ENCODE assay signal across 26 cellular contexts in genomic region chr4:17033256-17034245, GRCh38.
DNase-seq lines count a peak whose midpoint lies in the region; ATAC-seq, FAIRE-seq and TF ChIP-seq lines count a peak whose summit lies in the region.
"Had no signal": no experiment of that assay in that cellular context is flagged by ENCODE, and none has a peak within 500 bp of the region (broad histone marks: within the 10 kb centered on the region; RNA-seq: fewer than 3 reads in every experiment).

No MANE protein-coding gene starts in this region.

- H3K27me3 ChIP-seq in fibroblast of lung (ENCODE audit: control insufficient read depth, insufficient read depth, low read length) = no peaks in the 10 kb centered on the region
- H3K27me3 ChIP-seq in heart right ventricle = no peaks in the 10 kb centered on the region
- H3K27me3 ChIP-seq: right lobe of liver had no signal

- no peaks in the 10 kb centered on the region for H3K36me3 ChIP-seq in fibroblast of lung (ENCODE audit: control insufficient read depth, insufficient read depth, low read length)
- no peaks in the 10 kb centered on the region for H3K36me3 ChIP-seq in heart right ventricle
- H3K36me3 ChIP-seq in kidney (ENCODE audit: control insufficient read depth in 1 of 2, insufficient read depth in 2 of 2, low read length in 2 of 2) = no peaks in the 10 kb centered on the region
- H3K36me3 ChIP-seq: right lobe of liver had no signal

- DNase-seq in NCI-H526 treated with DMSO at 0.1 percent for 48 hours (lab: John Stamatoyannopoulos, UW) (peak; percentile 93), fibroblast of lung (ENCODE audit: low read depth in 2 of 2) (peak; percentile 54 to 76), left kidney (ENCODE audit: low read depth, low spot score) (peak; percentile 81), heart right ventricle (no peak), kidney (no peak), type B pancreatic cell (ENCODE audit: extremely low spot score, unreplicated experiment) (no peak), occipital lobe (lab: John Stamatoyannopoulos, UW) (no peak)
- DNase-seq: activated CD4-positive, alpha-beta T cell treated with anti-CD3 and anti-CD28 coated beads for 1 hour; activated CD8-positive, alpha-beta T cell treated with anti-CD3 and anti-CD28 coated beads for 36 hours; activated effector memory CD4-positive, alpha-beta T cell treated with anti-CD3 and anti-CD28 coated beads, Interleukin-2, amount 50 U/mL, for 16 hours; activated naive CD8-positive, alpha-beta T cell treated with anti-CD3 and anti-CD28 coated beads, Interleukin-2, amount 10 ng/mL, durations not matched to agents 7 days and 5 days; activated T-cell treated with anti-CD3 and anti-CD28 coated beads for 4 hours; cerebellar nuclear complex; GOT3; naive thymus-derived CD4-positive, alpha-beta T cell; NCI-H146; NCI-H510A treated with DMSO at 0.1 percent for 48 hours; NK-92 treated with Interleukin-12 subunit alpha and Interleukin-12 subunit beta, amount 100 ng/mL, for 24 hours; right lobe of liver; T-cell had no signal

- peaks cover 2% of the 10 kb centered on the region for H3K4me1 Mint-ChIP-seq in type B pancreatic cell (ENCODE audit: unreplicated experiment)
- H3K4me1 Mint-ChIP-seq: activated naive CD8-positive, alpha-beta T cell treated with anti-CD3 and anti-CD28 coated beads, Interleukin-2, amount 10 ng/mL, durations not matched to agents 7 days and 5 days; naive thymus-derived CD4-positive, alpha-beta T cell; T-cell had no signal

- no peaks in the 10 kb centered on the region for H3K79me2 ChIP-seq in fibroblast of lung (ENCODE audit: control insufficient read depth, insufficient read depth, low read length)
- H3K79me2 ChIP-seq: parathyroid adenoma had no signal

- no peaks in the 10 kb centered on the region for H3K9me3 Mint-ChIP-seq in type B pancreatic cell
- H3K9me3 Mint-ChIP-seq: activated CD8-positive, alpha-beta T cell treated with anti-CD3 and anti-CD28 coated beads for 36 hours; activated naive CD8-positive, alpha-beta T cell treated with anti-CD3 and anti-CD28 coated beads, Interleukin-2, amount 10 ng/mL, durations not matched to agents 7 days and 5 days; stimulated activated naive CD8-positive, alpha-beta T cell treated with anti-CD3 and anti-CD28 coated beads, Interleukin-15, Interleukin-2, amounts not matched to agents 100 ng/mL and 50 ng/mL, for 24 hours; T-cell had no signal

- H3K4me3 ChIP-seq in fibroblast of lung (replicated peaks in 1 of 4; ENCODE audit: control extremely low read depth in 1 of 4, insufficient read depth in 1 of 4, low read depth in 3 of 4, low read length in 4 of 4) = no peak overlapping the region
- H3K4me3 ChIP-seq in heart right ventricle = no peak overlapping the region
- H3K4me3 ChIP-seq in kidney (ENCODE audit: low read length in 2 of 2) = no peak overlapping the region
- H3K4me3 ChIP-seq: right lobe of liver had no signal

- H3K4me2 ChIP-seq in fibroblast of lung (ENCODE audit: extremely low read depth, insufficient read depth, low read length) = no peak overlapping the region
- H3K4me2 ChIP-seq: KMS-11 had no signal

- H4K20me1 ChIP-seq in fibroblast of lung (ENCODE audit: control insufficient read depth, extremely low read depth, insufficient read depth, low read length) = no peaks in the 10 kb centered on the region

- TF ChIP-seq CTCF in fibroblast of lung (conservative IDR thresholded peaks at IDR 0.05 in 1 of 2, IDR thresholded peaks at IDR 0.05 in 1 of 2; ENCODE audit: low read depth in 1 of 2, low read length in 2 of 2) = no peak
- TF ChIP-seq CTCF in heart right ventricle (IDR thresholded peaks at IDR 0.05) = no peak
- no peak for TF ChIP-seq CTCF in kidney (IDR thresholded peaks at IDR 0.05; ENCODE audit: borderline replicate concordance, extremely low read depth, insufficient read depth)
- TF ChIP-seq CTCF in type B pancreatic cell (conservative IDR thresholded peaks at IDR 0.05) = no peak

- intact Hi-C loops in heart right ventricle (cut with DNase I) = no loop called here
- intact Hi-C loops in kidney (cut with DNase I) = no loop called here

- H3K9ac ChIP-seq in fibroblast of lung (ENCODE audit: insufficient read depth, low read length) = no peak overlapping the region
- H3K9ac ChIP-seq in kidney (ENCODE audit: low read length in 2 of 2) = no peak overlapping the region
- H3K9ac ChIP-seq: KMS-11, parathyroid adenoma had no signal

- no peaks in the 10 kb centered on the region for H3K36me3 Mint-ChIP-seq in type B pancreatic cell
- H3K36me3 Mint-ChIP-seq: activated naive CD8-positive, alpha-beta T cell treated with anti-CD3 and anti-CD28 coated beads, Interleukin-2, amount 10 ng/mL, durations not matched to agents 7 days and 5 days; naive thymus-derived CD4-positive, alpha-beta T cell; T-cell had no signal

- H3K4me1 ChIP-seq in fibroblast of lung (ENCODE audit: control insufficient read depth, extremely low read depth, insufficient read depth, low read length) (peaks cover 8% of the 10 kb centered on the region), heart right ventricle (peaks cover 0 to 9% (median 0%) of the 10 kb centered on the region in 9 donors), kidney (ENCODE audit: control insufficient read depth in 1 of 2, insufficient read depth in 1 of 2, low read depth in 1 of 2, low read length in 2 of 2) (peaks cover 4% of the 10 kb centered on the region in 2 donors)
- H3K4me1 ChIP-seq: parathyroid adenoma, right lobe of liver had no signal

- no peaks in the 10 kb centered on the region for H3K9me3 ChIP-seq in fibroblast of lung (ENCODE audit: control insufficient read depth, insufficient read depth, low read depth, low read length)
- peaks cover 0 to 6% (median 0%) of the 10 kb centered on the region in 11 donors for H3K9me3 ChIP-seq in heart right ventricle
- no peaks in the 10 kb centered on the region for H3K9me3 ChIP-seq in kidney (ENCODE audit: control insufficient read depth in 1 of 2, low read length in 2 of 2)
- H3K9me3 ChIP-seq: right lobe of liver had no signal

- ATAC-seq in heart right ventricle = no peak
- ATAC-seq: activated CD8-positive, alpha-beta T cell treated with anti-CD3 and anti-CD28 coated beads for 36 hours; naive thymus-derived CD4-positive, alpha-beta T cell; right lobe of liver; T-cell had no signal

- no peaks in the 10 kb centered on the region for H3K27me3 Mint-ChIP-seq in type B pancreatic cell

- no peak overlapping the region for H2AFZ ChIP-seq in fibroblast of lung (ENCODE audit: low read length)
- H2AFZ ChIP-seq: parathyroid adenoma had no signal

- H3K27ac ChIP-seq in fibroblast of lung (ENCODE audit: insufficient read depth, low read length) = no peak overlapping the region
- no peak overlapping the region for H3K27ac ChIP-seq in heart right ventricle
- no peak overlapping the region for H3K27ac ChIP-seq in kidney (ENCODE audit: low read depth in 2 of 2, low read length in 2 of 2)
- H3K27ac ChIP-seq: epithelial cell of prostate, KMS-11, parathyroid adenoma, right lobe of liver had no signal

- FAIRE-seq in kidney (lab: Jason Lieb, UNC) = no peak
- FAIRE-seq: HTR-8/SVneo, TTC549 had no signal

- H3K27ac Mint-ChIP-seq in type B pancreatic cell = no peak overlapping the region
- H3K27ac Mint-ChIP-seq: activated CD8-positive, alpha-beta T cell treated with anti-CD3 and anti-CD28 coated beads for 36 hours; activated naive CD8-positive, alpha-beta T cell treated with anti-CD3 and anti-CD28 coated beads, Interleukin-2, amount 10 ng/mL, durations not matched to agents 7 days and 5 days; naive thymus-derived CD4-positive, alpha-beta T cell; stimulated activated naive CD8-positive, alpha-beta T cell treated with anti-CD3 and anti-CD28 coated beads, Interleukin-15, Interleukin-2, amounts not matched to agents 100 ng/mL and 50 ng/mL, for 24 hours; T-cell had no signal

- 76 to 85% methylated on average over 6 of the region's 6 CpGs for WGBS in heart right ventricle, 2 donors

- H3K4me3 Mint-ChIP-seq in type B pancreatic cell = no peak overlapping the region
- H3K4me3 Mint-ChIP-seq: activated CD8-positive, alpha-beta T cell treated with anti-CD3 and anti-CD28 coated beads for 36 hours; activated naive CD8-positive, alpha-beta T cell treated with anti-CD3 and anti-CD28 coated beads, Interleukin-2, amount 10 ng/mL, durations not matched to agents 7 days and 5 days; naive thymus-derived CD4-positive, alpha-beta T cell; stimulated activated naive CD8-positive, alpha-beta T cell treated with anti-CD3 and anti-CD28 coated beads, Interleukin-15, Interleukin-2, amounts not matched to agents 100 ng/mL and 50 ng/mL, for 24 hours; T-cell had no signal

Comparison
In these comparisons a context has a peak if more than half of its experiments do, and no peak if none do; other contexts are left out.
1. DNase-seq: peak in NCI-H526 treated with DMSO at 0.1 percent for 48 hours (single experiment), fibroblast of lung (2 of 2) and left kidney (single experiment); none in heart right ventricle (0 of 2), kidney (single experiment), type B pancreatic cell (single experiment) and occipital lobe (single experiment).